1 cellular context compared by ENCODE assay signal in genomic region chr17:10041916-10042588, GRCh38.
TF ChIP-seq lines count a peak whose summit lies in the region.

No MANE protein-coding gene starts in this region.

TF ChIP-seq in GM12878, 131 proteins besides CTCF, POLR2A, EP300 and RAD21 (continued from another document and continues in another):
- TF ChIP-seq ZBED1 (IDR thresholded peaks at IDR 0.05; ENCODE audit: borderline replicate concordance) = no peak
- 0 out of 2 replicates have a peak, but pooled peaks have one; percentile 9 for TF ChIP-seq MEF2A (IDR thresholded peaks at IDR 0.05; ENCODE audit: insufficient read depth, low read depth, low read length)
- TF ChIP-seq NFXL1 (IDR thresholded peaks at IDR 0.05; ENCODE audit: borderline replicate concordance) = no peak
- TF ChIP-seq SREBF1 (IDR thresholded peaks at IDR 0.05; ENCODE audit: low read length) = no peak
- TF ChIP-seq ELK1 (IDR thresholded peaks at IDR 0.05; ENCODE audit: low read depth, low read length) = no peak
- peak; percentile 42; the same call in 1 of the 2 replicates for TF ChIP-seq ZNF384 (IDR thresholded peaks at IDR 0.05; ENCODE audit: borderline replicate concordance, low read depth, low read length)
- TF ChIP-seq, protein P1, sequence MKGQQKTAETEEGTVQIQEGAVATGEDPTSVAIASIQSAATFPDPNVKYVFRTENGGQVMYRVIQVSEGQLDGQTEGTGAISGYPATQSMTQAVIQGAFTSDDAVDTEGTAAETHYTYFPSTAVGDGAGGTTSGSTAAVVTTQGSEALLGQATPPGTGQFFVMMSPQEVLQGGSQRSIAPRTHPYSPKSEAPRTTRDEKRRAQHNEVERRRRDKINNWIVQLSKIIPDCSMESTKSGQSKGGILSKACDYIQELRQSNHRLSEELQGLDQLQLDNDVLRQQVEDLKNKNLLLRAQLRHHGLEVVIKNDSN (IDR thresholded peaks at IDR 0.05; ENCODE audit: borderline replicate concordance, extremely low read length, insufficient read depth, low read depth, low read length) = no peak
- TF ChIP-seq TBL1XR1 (IDR thresholded peaks at IDR 0.05; ENCODE audit: low read depth, low read length) = no peak
- TF ChIP-seq MAX (IDR thresholded peaks at IDR 0.05; ENCODE audit: low read depth, low read length) = no peak
- no peak for TF ChIP-seq ZNF207 (IDR thresholded peaks at IDR 0.05; ENCODE audit: borderline replicate concordance)
- no peak for TF ChIP-seq NR2C2 (IDR thresholded peaks at IDR 0.05; ENCODE audit: borderline replicate concordance, control insufficient read depth, insufficient read length, low read depth)
- TF ChIP-seq BCL3 (IDR thresholded peaks at IDR 0.05; ENCODE audit: borderline replicate concordance, insufficient read depth, low read depth, low read length, poor library complexity, severe bottlenecking) = peak; percentile 23
- TF ChIP-seq HDGF (IDR thresholded peaks at IDR 0.05) = no peak
- TF ChIP-seq, protein P2, sequence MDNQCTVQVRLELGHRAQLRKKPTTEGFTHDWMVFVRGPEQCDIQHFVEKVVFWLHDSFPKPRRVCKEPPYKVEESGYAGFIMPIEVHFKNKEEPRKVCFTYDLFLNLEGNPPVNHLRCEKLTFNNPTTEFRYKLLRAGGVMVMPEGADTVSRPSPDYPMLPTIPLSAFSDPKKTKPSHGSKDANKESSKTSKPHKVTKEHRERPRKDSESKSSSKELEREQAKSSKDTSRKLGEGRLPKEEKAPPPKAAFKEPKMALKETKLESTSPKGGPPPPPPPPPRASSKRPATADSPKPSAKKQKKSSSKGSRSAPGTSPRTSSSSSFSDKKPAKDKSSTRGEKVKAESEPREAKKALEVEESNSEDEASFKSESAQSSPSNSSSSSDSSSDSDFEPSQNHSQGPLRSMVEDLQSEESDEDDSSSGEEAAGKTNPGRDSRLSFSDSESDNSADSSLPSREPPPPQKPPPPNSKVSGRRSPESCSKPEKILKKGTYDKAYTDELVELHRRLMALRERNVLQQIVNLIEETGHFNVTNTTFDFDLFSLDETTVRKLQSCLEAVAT (IDR thresholded peaks at IDR 0.05) = no peak
- TF ChIP-seq, protein P3, sequence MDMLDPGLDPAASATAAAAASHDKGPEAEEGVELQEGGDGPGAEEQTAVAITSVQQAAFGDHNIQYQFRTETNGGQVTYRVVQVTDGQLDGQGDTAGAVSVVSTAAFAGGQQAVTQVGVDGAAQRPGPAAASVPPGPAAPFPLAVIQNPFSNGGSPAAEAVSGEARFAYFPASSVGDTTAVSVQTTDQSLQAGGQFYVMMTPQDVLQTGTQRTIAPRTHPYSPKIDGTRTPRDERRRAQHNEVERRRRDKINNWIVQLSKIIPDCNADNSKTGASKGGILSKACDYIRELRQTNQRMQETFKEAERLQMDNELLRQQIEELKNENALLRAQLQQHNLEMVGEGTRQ (IDR thresholded peaks at IDR 0.05; ENCODE audit: borderline replicate concordance, low read depth, low read length) = no peak
- TF ChIP-seq IRF5 (IDR thresholded peaks at IDR 0.05; ENCODE audit: borderline replicate concordance) = no peak
- TF ChIP-seq CUX1 (IDR thresholded peaks at IDR 0.05; ENCODE audit: insufficient replicate concordance, low read depth, low read length) = peak; percentile 47
- TF ChIP-seq, protein P4, sequence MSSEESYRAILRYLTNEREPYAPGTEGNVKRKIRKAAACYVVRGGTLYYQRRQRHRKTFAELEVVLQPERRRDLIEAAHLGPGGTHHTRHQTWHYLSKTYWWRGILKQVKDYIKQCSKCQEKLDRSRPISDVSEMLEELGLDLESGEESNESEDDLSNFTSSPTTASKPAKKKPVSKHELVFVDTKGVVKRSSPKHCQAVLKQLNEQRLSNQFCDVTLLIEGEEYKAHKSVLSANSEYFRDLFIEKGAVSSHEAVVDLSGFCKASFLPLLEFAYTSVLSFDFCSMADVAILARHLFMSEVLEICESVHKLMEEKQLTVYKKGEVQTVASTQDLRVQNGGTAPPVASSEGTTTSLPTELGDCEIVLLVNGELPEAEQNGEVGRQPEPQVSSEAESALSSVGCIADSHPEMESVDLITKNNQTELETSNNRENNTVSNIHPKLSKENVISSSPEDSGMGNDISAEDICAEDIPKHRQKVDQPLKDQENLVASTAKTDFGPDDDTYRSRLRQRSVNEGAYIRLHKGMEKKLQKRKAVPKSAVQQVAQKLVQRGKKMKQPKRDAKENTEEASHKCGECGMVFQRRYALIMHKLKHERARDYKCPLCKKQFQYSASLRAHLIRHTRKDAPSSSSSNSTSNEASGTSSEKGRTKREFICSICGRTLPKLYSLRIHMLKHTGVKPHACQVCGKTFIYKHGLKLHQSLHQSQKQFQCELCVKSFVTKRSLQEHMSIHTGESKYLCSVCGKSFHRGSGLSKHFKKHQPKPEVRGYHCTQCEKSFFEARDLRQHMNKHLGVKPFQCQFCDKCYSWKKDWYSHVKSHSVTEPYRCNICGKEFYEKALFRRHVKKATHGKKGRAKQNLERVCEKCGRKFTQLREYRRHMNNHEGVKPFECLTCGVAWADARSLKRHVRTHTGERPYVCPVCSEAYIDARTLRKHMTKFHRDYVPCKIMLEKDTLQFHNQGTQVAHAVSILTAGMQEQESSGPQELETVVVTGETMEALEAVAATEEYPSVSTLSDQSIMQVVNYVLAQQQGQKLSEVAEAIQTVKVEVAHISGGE (CRISPR knock-in tag; IDR thresholded peaks at IDR 0.05) = no peak
- TF ChIP-seq GABPA (IDR thresholded peaks at IDR 0.05; ENCODE audit: low read depth) = no peak
- TF ChIP-seq IKZF2 (IDR thresholded peaks at IDR 0.05) = peak; percentile 60 to 68
- no peak for TF ChIP-seq CEBPB (IDR thresholded peaks at IDR 0.05; ENCODE audit: borderline replicate concordance in 1 of 2, low read depth in 2 of 2, low read length in 2 of 2)
- no peak for TF ChIP-seq ZSCAN29 (IDR thresholded peaks at IDR 0.05)
- TF ChIP-seq SRF (IDR thresholded peaks at IDR 0.05; ENCODE audit: low read depth in 2 of 2, low read length in 2 of 2) = no peak
- TF ChIP-seq REST (IDR thresholded peaks at IDR 0.05; ENCODE audit: low read depth, low read length) = no peak
- peak; percentile 72 for TF ChIP-seq JUNB (IDR thresholded peaks at IDR 0.05)
- TF ChIP-seq, protein P5, sequence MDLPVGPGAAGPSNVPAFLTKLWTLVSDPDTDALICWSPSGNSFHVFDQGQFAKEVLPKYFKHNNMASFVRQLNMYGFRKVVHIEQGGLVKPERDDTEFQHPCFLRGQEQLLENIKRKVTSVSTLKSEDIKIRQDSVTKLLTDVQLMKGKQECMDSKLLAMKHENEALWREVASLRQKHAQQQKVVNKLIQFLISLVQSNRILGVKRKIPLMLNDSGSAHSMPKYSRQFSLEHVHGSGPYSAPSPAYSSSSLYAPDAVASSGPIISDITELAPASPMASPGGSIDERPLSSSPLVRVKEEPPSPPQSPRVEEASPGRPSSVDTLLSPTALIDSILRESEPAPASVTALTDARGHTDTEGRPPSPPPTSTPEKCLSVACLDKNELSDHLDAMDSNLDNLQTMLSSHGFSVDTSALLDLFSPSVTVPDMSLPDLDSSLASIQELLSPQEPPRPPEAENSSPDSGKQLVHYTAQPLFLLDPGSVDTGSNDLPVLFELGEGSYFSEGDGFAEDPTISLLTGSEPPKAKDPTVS (IDR thresholded peaks at IDR 0.05; ENCODE audit: low read depth, low read length) = no peak
- TF ChIP-seq, protein P6, sequence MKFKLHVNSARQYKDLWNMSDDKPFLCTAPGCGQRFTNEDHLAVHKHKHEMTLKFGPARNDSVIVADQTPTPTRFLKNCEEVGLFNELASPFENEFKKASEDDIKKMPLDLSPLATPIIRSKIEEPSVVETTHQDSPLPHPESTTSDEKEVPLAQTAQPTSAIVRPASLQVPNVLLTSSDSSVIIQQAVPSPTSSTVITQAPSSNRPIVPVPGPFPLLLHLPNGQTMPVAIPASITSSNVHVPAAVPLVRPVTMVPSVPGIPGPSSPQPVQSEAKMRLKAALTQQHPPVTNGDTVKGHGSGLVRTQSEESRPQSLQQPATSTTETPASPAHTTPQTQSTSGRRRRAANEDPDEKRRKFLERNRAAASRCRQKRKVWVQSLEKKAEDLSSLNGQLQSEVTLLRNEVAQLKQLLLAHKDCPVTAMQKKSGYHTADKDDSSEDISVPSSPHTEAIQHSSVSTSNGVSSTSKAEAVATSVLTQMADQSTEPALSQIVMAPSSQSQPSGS (IDR thresholded peaks at IDR 0.05; ENCODE audit: low read length) = peak; percentile 50; the same call in 1 of the 2 replicates
